Comparison of ENCODE assay signal across 33 cellular contexts in the genomic region with DNA sequence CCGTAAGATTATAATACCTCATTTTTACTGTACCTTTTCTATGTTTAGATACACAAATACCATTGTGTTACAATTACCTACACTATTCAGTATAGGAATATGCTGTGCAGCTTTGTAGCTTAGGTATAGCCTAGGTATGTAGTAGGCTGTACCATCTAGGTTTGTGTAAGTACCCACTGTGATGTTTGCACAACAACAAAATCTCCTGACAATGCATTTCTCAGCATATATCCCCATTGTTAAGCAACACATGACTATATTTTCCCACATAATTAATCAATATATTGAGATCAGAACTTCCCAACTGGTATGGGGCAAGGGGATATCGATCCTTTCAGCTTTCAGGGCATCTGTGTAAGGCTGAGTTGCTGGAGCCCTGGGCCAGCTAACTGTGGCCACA.
"Had no signal": no experiment of that assay in that cellular context is flagged by ENCODE, and none has a peak within 500 bp of the region (broad histone marks: within the 10 kb centered on the region; RNA-seq: fewer than 3 reads in every experiment).

No MANE protein-coding gene starts in this region.

- H3K27ac ChIP-seq: adrenal gland, ascending aorta, body of pancreas, brain microvascular endothelial cell, breast epithelium, cardiac muscle cell had no signal

- ATAC-seq: activated naive CD4-positive, alpha-beta T cell treated with anti-CD3 and anti-CD28 coated beads, Interleukin-2, amount 50 U/mL, for 72 hours; activated naive CD8-positive, alpha-beta T cell treated with anti-CD3 and anti-CD28 coated beads, Interleukin-2, amount 50 U/mL, for 24 hours; activated T-cell treated with anti-CD3 and anti-CD28 coated beads, Interleukin-2, amount 50 U/mL, for 4 hours; activated T-cell treated with anti-CD3 and anti-CD28 coated beads, Interleukin-2, amount 50 U/mL, for 72 hours; activated T-helper 17 cell treated with anti-CD3 and anti-CD28 coated beads, Interleukin-2, amount 50 U/mL, for 72 hours; body of pancreas had no signal

- H3K27me3 ChIP-seq: adrenal gland, ascending aorta, body of pancreas, brain microvascular endothelial cell, breast epithelium, cardiac muscle cell had no signal

- DNase-seq: activated effector memory CD4-positive, alpha-beta T cell treated with anti-CD3 and anti-CD28 coated beads, Interleukin-2, amount 50 U/mL, for 16 hours; activated effector memory CD4-positive, alpha-beta T cell treated with Interleukin-2 at 50 U/mL for 16 hours; activated gamma-delta T cell; activated gamma-delta T cell treated with Interleukin-2 at 50 U/mL for 16 hours; activated naive CD4-positive, alpha-beta T cell; activated naive CD4-positive, alpha-beta T cell treated with anti-CD3 and anti-CD28 coated beads for 36 hours; activated naive CD4-positive, alpha-beta T cell treated with anti-CD3 and anti-CD28 coated beads, Interleukin-2, amount 10 ng/mL, durations not matched to agents 7 days and 5 days; activated naive CD4-positive, alpha-beta T cell treated with anti-CD3 and anti-CD28 coated beads, Interleukin-2, amount 50 U/mL, for 16 hours; activated naive CD4-positive, alpha-beta T cell treated with Interleukin-2 at 50 U/mL for 16 hours; activated naive CD8-positive, alpha-beta T cell treated with anti-CD3 and anti-CD28 coated beads for 36 hours; activated naive CD8-positive, alpha-beta T cell treated with anti-CD3 and anti-CD28 coated beads, Interleukin-2, amount 10 ng/mL, durations not matched to agents 7 days and 5 days; activated naive CD8-positive, alpha-beta T cell treated with anti-CD3 and anti-CD28 coated beads, Interleukin-2, amount 50 U/mL, for 24 hours; activated T-cell treated with anti-CD3 and anti-CD28 coated beads, Interleukin-2, amount 50 U/mL, for 24 hours; activated T-cell treated with anti-CD3 and anti-CD28 coated beads, Interleukin-2, amount 50 U/mL, for 4 hours; activated T-cell treated with anti-CD3 and anti-CD28 coated beads, Interleukin-2, amount 50 U/mL, for 48 hours; activated T-cell treated with anti-CD3 and anti-CD28 coated beads, Interleukin-2, amount 50 U/mL, for 72 hours; adrenal gland; amniotic stem cell; amygdala; anterior cingulate cortex; aorta; body of pancreas; brain microvascular endothelial cell; caudate nucleus; central memory CD4-positive, alpha-beta T cell; cerebellar nuclear complex had no signal

- H3K36me3 ChIP-seq: adrenal gland, brain microvascular endothelial cell, breast epithelium, cardiac muscle cell had no signal

- H3K4me1 ChIP-seq: adrenal gland, ascending aorta, body of pancreas, breast epithelium had no signal

- FAIRE-seq: astrocyte, bronchial epithelial cell had no signal

- H3K4me3 ChIP-seq: adrenal gland, ascending aorta, body of pancreas, breast epithelium, cardiac muscle cell had no signal

- H3K9me3 ChIP-seq: adrenal gland, ascending aorta, body of pancreas, breast epithelium had no signal
